Comparison of ENCODE assay signal across 1 cellular context in genomic region chr10:125284875-125285597, GRCh38.
TF ChIP-seq lines count a peak whose summit lies in the region.

No MANE protein-coding gene starts in this region.

TF ChIP-seq in H1, 55 proteins besides CTCF, POLR2A, EP300 and RAD21:
- TF ChIP-seq MAX (IDR thresholded peaks at IDR 0.05) = peak; percentile 53
- peak; percentile 39; the same call in 1 of the 2 replicates for TF ChIP-seq SIX5 (IDR thresholded peaks at IDR 0.05; ENCODE audit: low read depth, low read length)
- no peak for TF ChIP-seq TCF12 (IDR thresholded peaks at IDR 0.05; ENCODE audit: low read depth, low read length)
- 0 out of 2 replicates have a peak, but pooled peaks have one; percentile 9 for TF ChIP-seq YY1 (IDR thresholded peaks at IDR 0.05; ENCODE audit: low read depth, low read length)
